In genomic region chr13:41960195-41960699, GRCh38 we compare ENCODE assay signal across 1 cellular context.
TF ChIP-seq lines count a peak whose summit lies in the region.

No MANE protein-coding gene starts in this region.

TF ChIP-seq in H1, 55 proteins besides CTCF, POLR2A, EP300 and RAD21 (continued from another document):
- TF ChIP-seq USF2 (IDR thresholded peaks at IDR 0.05; ENCODE audit: low read length): no peak
- TF ChIP-seq CHD7 (IDR thresholded peaks at IDR 0.05; ENCODE audit: insufficient replicate concordance, low read length): no peak
- TF ChIP-seq KDM1A (IDR thresholded peaks at IDR 0.05; ENCODE audit: borderline replicate concordance, low read length): no peak; the same call in 1 of the 2 replicates
- no peak for TF ChIP-seq CHD2 (IDR thresholded peaks at IDR 0.05; ENCODE audit: low read length)
- TF ChIP-seq TAF1 (IDR thresholded peaks at IDR 0.05; ENCODE audit: low read depth, low read length): no peak
- TF ChIP-seq BCL11A (IDR thresholded peaks at IDR 0.05; ENCODE audit: low read depth in 2 of 2, low read length in 2 of 2): no peak
- TF ChIP-seq ASH2L (IDR thresholded peaks at IDR 0.05; ENCODE audit: low read length): no peak
